Comparison of ENCODE assay signal across 1 cellular context in the genomic region with DNA sequence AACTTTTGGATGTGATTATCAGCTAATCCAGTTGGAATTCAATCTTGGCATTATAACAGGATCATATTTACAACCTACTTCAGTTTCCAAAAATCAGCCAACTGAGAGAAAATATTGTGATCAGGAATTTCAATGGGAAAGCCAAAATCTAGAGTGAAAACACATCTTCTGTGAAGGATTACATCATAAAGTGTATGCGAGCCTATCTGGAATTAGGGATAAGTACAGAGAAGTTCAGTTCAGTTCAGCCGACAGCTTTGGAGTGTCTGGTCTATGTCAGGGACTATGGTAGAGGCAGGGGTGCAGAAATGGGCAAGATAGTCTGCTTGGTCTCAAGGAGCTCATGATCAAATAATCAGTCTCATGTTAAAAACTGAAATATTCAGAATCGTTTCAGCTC.
TF ChIP-seq lines count a peak whose summit lies in the region.

No MANE protein-coding gene starts in this region.

TF ChIP-seq in GM23338, 12 proteins besides CTCF, POLR2A, EP300 and RAD21 (continued from another document):
- TF ChIP-seq, protein P1, sequence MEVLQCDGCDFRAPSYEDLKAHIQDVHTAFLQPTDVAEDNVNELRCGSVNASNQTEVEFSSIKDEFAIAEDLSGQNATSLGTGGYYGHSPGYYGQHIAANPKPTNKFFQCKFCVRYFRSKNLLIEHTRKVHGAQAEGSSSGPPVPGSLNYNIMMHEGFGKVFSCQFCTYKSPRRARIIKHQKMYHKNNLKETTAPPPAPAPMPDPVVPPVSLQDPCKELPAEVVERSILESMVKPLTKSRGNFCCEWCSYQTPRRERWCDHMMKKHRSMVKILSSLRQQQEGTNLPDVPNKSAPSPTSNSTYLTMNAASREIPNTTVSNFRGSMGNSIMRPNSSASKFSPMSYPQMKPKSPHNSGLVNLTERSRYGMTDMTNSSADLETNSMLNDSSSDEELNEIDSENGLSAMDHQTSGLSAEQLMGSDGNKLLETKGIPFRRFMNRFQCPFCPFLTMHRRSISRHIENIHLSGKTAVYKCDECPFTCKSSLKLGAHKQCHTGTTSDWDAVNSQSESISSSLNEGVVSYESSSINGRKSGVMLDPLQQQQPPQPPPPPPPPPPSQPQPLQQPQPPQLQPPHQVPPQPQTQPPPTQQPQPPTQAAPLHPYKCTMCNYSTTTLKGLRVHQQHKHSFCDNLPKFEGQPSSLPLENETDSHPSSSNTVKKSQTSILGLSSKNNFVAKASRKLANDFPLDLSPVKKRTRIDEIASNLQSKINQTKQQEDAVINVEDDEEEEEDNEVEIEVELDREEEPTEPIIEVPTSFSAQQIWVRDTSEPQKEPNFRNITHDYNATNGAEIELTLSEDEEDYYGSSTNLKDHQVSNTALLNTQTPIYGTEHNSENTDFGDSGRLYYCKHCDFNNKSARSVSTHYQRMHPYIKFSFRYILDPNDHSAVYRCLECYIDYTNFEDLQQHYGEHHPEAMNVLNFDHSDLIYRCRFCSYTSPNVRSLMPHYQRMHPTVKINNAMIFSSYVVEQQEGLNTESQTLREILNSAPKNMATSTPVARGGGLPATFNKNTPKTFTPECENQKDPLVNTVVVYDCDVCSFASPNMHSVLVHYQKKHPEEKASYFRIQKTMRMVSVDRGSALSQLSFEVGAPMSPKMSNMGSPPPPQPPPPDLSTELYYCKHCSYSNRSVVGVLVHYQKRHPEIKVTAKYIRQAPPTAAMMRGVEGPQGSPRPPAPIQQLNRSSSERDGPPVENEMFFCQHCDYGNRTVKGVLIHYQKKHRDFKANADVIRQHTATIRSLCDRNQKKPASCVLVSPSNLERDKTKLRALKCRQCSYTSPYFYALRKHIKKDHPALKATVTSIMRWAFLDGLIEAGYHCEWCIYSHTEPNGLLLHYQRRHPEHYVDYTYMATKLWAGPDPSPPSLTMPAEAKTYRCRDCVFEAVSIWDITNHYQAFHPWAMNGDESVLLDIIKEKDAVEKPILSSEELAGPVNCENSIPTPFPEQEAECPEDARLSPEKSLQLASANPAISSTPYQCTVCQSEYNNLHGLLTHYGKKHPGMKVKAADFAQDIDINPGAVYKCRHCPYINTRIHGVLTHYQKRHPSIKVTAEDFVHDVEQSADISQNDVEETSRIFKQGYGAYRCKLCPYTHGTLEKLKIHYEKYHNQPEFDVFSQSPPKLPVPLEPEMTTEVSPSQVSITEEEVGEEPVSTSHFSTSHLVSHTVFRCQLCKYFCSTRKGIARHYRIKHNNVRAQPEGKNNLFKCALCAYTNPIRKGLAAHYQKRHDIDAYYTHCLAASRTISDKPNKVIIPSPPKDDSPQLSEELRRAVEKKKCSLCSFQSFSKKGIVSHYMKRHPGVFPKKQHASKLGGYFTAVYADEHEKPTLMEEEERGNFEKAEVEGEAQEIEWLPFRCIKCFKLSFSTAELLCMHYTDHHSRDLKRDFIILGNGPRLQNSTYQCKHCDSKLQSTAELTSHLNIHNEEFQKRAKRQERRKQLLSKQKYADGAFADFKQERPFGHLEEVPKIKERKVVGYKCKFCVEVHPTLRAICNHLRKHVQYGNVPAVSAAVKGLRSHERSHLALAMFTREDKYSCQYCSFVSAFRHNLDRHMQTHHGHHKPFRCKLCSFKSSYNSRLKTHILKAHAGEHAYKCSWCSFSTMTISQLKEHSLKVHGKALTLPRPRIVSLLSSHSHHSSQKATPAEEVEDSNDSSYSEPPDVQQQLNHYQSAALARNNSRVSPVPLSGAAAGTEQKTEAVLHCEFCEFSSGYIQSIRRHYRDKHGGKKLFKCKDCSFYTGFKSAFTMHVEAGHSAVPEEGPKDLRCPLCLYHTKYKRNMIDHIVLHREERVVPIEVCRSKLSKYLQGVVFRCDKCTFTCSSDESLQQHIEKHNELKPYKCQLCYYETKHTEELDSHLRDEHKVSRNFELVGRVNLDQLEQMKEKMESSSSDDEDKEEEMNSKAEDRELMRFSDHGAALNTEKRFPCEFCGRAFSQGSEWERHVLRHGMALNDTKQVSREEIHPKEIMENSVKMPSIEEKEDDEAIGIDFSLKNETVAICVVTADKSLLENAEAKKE (CRISPR knock-in tag; IDR thresholded peaks at IDR 0.05) = no peak
- TF ChIP-seq EZH2 (IDR thresholded peaks at IDR 0.05; ENCODE audit: low read depth, unreplicated experiment) (no peak), JUNB (IDR thresholded peaks at IDR 0.05; ENCODE audit: unreplicated experiment) (no peak), NANOG (IDR thresholded peaks at IDR 0.05; ENCODE audit: borderline replicate concordance) (no peak), ZNF114 (CRISPR knock-in tag; IDR thresholded peaks at IDR 0.05) (no peak), EZH2phosphoT487 (IDR thresholded peaks at IDR 0.05; ENCODE audit: unreplicated experiment) (no peak), STAT1 (IDR thresholded peaks at IDR 0.05; ENCODE audit: unreplicated experiment) (no peak)
- TF ChIP-seq, protein P2, sequence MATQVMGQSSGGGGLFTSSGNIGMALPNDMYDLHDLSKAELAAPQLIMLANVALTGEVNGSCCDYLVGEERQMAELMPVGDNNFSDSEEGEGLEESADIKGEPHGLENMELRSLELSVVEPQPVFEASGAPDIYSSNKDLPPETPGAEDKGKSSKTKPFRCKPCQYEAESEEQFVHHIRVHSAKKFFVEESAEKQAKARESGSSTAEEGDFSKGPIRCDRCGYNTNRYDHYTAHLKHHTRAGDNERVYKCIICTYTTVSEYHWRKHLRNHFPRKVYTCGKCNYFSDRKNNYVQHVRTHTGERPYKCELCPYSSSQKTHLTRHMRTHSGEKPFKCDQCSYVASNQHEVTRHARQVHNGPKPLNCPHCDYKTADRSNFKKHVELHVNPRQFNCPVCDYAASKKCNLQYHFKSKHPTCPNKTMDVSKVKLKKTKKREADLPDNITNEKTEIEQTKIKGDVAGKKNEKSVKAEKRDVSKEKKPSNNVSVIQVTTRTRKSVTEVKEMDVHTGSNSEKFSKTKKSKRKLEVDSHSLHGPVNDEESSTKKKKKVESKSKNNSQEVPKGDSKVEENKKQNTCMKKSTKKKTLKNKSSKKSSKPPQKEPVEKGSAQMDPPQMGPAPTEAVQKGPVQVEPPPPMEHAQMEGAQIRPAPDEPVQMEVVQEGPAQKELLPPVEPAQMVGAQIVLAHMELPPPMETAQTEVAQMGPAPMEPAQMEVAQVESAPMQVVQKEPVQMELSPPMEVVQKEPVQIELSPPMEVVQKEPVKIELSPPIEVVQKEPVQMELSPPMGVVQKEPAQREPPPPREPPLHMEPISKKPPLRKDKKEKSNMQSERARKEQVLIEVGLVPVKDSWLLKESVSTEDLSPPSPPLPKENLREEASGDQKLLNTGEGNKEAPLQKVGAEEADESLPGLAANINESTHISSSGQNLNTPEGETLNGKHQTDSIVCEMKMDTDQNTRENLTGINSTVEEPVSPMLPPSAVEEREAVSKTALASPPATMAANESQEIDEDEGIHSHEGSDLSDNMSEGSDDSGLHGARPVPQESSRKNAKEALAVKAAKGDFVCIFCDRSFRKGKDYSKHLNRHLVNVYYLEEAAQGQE (IDR thresholded peaks at IDR 0.05; ENCODE audit: unreplicated experiment) = no peak
- TF ChIP-seq, protein P3, sequence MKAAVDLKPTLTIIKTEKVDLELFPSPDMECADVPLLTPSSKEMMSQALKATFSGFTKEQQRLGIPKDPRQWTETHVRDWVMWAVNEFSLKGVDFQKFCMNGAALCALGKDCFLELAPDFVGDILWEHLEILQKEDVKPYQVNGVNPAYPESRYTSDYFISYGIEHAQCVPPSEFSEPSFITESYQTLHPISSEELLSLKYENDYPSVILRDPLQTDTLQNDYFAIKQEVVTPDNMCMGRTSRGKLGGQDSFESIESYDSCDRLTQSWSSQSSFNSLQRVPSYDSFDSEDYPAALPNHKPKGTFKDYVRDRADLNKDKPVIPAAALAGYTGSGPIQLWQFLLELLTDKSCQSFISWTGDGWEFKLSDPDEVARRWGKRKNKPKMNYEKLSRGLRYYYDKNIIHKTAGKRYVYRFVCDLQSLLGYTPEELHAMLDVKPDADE (IDR thresholded peaks at IDR 0.05) = no peak
